ENCODE assay signal across 1 cellular context in the genomic region with DNA sequence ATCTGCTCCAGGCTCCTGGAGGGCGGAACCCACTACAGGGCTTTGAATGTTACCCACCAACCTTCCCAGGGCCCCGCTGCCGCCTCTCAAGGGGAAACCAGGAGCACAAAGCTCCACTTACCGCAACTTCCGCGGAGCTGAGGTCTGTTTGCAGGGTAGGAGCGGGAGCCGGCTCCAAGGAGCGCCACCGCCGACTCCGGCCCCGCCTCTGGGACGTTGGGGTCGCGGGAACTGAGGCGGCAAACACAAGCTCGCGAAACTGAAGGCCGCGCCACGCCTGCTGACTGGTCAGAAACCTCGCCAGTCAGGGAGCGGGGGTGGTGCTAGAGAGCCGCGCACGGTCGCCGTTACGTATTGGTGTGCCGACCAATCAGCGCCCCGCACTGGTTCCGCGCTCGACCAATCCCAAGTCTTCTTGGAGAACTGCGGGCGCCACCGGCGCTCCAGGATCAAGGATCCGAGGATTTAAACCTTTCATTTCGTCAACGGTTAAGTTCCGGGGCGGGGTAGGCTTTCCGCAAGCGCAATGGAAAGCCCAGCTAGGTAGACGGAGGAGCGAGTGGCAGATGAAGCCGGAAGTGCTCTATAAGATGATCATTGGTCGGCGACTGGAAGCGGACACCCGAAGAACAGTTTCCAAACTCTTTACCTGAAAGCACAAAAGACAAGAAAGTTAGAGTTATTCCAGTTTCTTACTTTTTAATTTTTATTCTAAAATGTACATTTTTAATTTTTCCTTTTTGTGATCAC.
TF ChIP-seq lines count a peak whose summit lies in the region.

A gene (minus strand): TSS at position 233 of the 750 bp plus-strand sequence. CDS start 3,828 bp downstream, outside the sequence.

TF ChIP-seq in HepG2, 621 proteins besides CTCF, POLR2A, EP300 and RAD21 (continued from another document and continues in another):
- TF ChIP-seq, protein P1, sequence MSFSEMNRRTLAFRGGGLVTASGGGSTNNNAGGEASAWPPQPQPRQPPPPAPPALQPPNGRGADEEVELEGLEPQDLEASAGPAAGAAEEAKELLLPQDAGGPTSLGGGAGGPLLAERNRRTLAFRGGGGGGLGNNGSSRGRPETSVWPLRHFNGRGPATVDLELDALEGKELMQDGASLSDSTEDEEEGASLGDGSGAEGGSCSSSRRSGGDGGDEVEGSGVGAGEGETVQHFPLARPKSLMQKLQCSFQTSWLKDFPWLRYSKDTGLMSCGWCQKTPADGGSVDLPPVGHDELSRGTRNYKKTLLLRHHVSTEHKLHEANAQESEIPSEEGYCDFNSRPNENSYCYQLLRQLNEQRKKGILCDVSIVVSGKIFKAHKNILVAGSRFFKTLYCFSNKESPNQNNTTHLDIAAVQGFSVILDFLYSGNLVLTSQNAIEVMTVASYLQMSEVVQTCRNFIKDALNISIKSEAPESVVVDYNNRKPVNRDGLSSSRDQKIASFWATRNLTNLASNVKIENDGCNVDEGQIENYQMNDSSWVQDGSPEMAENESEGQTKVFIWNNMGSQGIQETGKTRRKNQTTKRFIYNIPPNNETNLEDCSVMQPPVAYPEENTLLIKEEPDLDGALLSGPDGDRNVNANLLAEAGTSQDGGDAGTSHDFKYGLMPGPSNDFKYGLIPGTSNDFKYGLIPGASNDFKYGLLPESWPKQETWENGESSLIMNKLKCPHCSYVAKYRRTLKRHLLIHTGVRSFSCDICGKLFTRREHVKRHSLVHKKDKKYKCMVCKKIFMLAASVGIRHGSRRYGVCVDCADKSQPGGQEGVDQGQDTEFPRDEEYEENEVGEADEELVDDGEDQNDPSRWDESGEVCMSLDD (CRISPR knock-in tag; IDR thresholded peaks at IDR 0.05; ENCODE audit: borderline replicate concordance), result no peak
- TF ChIP-seq ZNF746 (CRISPR knock-in tag; IDR thresholded peaks at IDR 0.05) (no peak), ZNF782 (CRISPR knock-in tag; IDR thresholded peaks at IDR 0.05; ENCODE audit: borderline replicate concordance) (no peak), ASH2L (IDR thresholded peaks at IDR 0.05; ENCODE audit: insufficient read length, low read depth, low read length) (peak; percentile 86), ZNF724P (CRISPR knock-in tag; IDR thresholded peaks at IDR 0.05; ENCODE audit: borderline replicate concordance) (peak; percentile 88), SIX1 (CRISPR knock-in tag; IDR thresholded peaks at IDR 0.05; ENCODE audit: borderline replicate concordance) (no peak), HDAC6 (IDR thresholded peaks at IDR 0.05; ENCODE audit: low read depth, low read length) (no peak), ZNF263 (CRISPR knock-in tag; IDR thresholded peaks at IDR 0.05) (no peak), HHEX (CRISPR knock-in tag; IDR thresholded peaks at IDR 0.05) (no peak), TOE1 (CRISPR knock-in tag; IDR thresholded peaks at IDR 0.05) (no peak), ZNF619 (CRISPR knock-in tag; IDR thresholded peaks at IDR 0.05) (no peak), MEIS2 (CRISPR knock-in tag; IDR thresholded peaks at IDR 0.05) (no peak), KDM5B (CRISPR knock-in tag; IDR thresholded peaks at IDR 0.05; ENCODE audit: borderline replicate concordance) (peak; percentile 81), DNMT3B (CRISPR knock-in tag; conservative IDR thresholded peaks at IDR 0.05) (no peak), GFI1 (CRISPR knock-in tag; IDR thresholded peaks at IDR 0.05; ENCODE audit: borderline replicate concordance) (no peak), ETV6 (CRISPR knock-in tag; conservative IDR thresholded peaks at IDR 0.05) (no peak), ZNF761 (CRISPR knock-in tag; conservative IDR thresholded peaks at IDR 0.05) (no peak), FOXJ3 (CRISPR knock-in tag; IDR thresholded peaks at IDR 0.05; ENCODE audit: borderline replicate concordance) (0 out of 2 replicates have a peak, but pooled peaks have one; percentile 54), KLF16 (CRISPR knock-in tag; IDR thresholded peaks at IDR 0.05) (peak; percentile 34; a peak in 1 of 4 replicates), ZNF17 (CRISPR knock-in tag; IDR thresholded peaks at IDR 0.05) (no peak), PCBP2 (optimal IDR thresholded peaks at IDR 0.05; ENCODE audit: low read depth, low read length, poor library complexity, severe bottlenecking) (no peak), CENPX (CRISPR knock-in tag; IDR thresholded peaks at IDR 0.05) (no peak)
- TF ChIP-seq, protein P2, sequence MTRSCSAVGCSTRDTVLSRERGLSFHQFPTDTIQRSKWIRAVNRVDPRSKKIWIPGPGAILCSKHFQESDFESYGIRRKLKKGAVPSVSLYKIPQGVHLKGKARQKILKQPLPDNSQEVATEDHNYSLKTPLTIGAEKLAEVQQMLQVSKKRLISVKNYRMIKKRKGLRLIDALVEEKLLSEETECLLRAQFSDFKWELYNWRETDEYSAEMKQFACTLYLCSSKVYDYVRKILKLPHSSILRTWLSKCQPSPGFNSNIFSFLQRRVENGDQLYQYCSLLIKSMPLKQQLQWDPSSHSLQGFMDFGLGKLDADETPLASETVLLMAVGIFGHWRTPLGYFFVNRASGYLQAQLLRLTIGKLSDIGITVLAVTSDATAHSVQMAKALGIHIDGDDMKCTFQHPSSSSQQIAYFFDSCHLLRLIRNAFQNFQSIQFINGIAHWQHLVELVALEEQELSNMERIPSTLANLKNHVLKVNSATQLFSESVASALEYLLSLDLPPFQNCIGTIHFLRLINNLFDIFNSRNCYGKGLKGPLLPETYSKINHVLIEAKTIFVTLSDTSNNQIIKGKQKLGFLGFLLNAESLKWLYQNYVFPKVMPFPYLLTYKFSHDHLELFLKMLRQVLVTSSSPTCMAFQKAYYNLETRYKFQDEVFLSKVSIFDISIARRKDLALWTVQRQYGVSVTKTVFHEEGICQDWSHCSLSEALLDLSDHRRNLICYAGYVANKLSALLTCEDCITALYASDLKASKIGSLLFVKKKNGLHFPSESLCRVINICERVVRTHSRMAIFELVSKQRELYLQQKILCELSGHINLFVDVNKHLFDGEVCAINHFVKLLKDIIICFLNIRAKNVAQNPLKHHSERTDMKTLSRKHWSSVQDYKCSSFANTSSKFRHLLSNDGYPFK (CRISPR knock-in tag; IDR thresholded peaks at IDR 0.05; ENCODE audit: borderline replicate concordance), result peak; percentile 82; the same call in 1 of the 2 replicates
- TF ChIP-seq, protein P3, sequence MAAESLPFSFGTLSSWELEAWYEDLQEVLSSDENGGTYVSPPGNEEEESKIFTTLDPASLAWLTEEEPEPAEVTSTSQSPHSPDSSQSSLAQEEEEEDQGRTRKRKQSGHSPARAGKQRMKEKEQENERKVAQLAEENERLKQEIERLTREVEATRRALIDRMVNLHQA (CRISPR knock-in tag; IDR thresholded peaks at IDR 0.05), result no peak
- TF ChIP-seq, protein P4, sequence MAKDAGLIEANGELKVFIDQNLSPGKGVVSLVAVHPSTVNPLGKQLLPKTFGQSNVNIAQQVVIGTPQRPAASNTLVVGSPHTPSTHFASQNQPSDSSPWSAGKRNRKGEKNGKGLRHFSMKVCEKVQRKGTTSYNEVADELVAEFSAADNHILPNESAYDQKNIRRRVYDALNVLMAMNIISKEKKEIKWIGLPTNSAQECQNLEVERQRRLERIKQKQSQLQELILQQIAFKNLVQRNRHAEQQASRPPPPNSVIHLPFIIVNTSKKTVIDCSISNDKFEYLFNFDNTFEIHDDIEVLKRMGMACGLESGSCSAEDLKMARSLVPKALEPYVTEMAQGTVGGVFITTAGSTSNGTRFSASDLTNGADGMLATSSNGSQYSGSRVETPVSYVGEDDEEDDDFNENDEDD (CRISPR knock-in tag; IDR thresholded peaks at IDR 0.05; ENCODE audit: borderline replicate concordance), result peak; percentile 99
- TF ChIP-seq, protein P5, sequence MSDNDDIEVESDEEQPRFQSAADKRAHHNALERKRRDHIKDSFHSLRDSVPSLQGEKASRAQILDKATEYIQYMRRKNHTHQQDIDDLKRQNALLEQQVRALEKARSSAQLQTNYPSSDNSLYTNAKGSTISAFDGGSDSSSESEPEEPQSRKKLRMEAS (IDR thresholded peaks at IDR 0.05), result peak; percentile 55
- TF ChIP-seq, protein P6, sequence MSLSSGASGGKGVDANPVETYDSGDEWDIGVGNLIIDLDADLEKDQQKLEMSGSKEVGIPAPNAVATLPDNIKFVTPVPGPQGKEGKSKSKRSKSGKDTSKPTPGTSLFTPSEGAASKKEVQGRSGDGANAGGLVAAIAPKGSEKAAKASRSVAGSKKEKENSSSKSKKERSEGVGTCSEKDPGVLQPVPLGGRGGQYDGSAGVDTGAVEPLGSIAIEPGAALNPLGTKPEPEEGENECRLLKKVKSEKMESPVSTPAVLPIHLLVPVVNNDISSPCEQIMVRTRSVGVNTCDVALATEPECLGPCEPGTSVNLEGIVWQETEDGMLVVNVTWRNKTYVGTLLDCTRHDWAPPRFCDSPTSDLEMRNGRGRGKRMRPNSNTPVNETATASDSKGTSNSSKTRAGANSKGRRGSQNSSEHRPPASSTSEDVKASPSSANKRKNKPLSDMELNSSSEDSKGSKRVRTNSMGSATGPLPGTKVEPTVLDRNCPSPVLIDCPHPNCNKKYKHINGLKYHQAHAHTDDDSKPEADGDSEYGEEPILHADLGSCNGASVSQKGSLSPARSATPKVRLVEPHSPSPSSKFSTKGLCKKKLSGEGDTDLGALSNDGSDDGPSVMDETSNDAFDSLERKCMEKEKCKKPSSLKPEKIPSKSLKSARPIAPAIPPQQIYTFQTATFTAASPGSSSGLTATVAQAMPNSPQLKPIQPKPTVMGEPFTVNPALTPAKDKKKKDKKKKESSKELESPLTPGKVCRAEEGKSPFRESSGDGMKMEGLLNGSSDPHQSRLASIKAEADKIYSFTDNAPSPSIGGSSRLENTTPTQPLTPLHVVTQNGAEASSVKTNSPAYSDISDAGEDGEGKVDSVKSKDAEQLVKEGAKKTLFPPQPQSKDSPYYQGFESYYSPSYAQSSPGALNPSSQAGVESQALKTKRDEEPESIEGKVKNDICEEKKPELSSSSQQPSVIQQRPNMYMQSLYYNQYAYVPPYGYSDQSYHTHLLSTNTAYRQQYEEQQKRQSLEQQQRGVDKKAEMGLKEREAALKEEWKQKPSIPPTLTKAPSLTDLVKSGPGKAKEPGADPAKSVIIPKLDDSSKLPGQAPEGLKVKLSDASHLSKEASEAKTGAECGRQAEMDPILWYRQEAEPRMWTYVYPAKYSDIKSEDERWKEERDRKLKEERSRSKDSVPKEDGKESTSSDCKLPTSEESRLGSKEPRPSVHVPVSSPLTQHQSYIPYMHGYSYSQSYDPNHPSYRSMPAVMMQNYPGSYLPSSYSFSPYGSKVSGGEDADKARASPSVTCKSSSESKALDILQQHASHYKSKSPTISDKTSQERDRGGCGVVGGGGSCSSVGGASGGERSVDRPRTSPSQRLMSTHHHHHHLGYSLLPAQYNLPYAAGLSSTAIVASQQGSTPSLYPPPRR (CRISPR knock-in tag; IDR thresholded peaks at IDR 0.05; ENCODE audit: borderline replicate concordance), result no peak
- TF ChIP-seq, protein P7, sequence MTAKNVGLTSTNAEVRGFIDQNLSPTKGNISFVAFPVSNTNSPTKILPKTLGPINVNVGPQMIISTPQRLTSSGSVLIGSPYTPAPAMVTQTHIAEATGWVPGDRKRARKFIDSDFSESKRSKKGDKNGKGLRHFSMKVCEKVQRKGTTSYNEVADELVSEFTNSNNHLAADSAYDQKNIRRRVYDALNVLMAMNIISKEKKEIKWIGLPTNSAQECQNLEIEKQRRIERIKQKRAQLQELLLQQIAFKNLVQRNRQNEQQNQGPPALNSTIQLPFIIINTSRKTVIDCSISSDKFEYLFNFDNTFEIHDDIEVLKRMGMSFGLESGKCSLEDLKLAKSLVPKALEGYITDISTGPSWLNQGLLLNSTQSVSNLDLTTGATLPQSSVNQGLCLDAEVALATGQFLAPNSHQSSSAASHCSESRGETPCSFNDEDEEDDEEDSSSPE (CRISPR knock-in tag; IDR thresholded peaks at IDR 0.05), result peak; percentile 99
- TF ChIP-seq, protein P8, sequence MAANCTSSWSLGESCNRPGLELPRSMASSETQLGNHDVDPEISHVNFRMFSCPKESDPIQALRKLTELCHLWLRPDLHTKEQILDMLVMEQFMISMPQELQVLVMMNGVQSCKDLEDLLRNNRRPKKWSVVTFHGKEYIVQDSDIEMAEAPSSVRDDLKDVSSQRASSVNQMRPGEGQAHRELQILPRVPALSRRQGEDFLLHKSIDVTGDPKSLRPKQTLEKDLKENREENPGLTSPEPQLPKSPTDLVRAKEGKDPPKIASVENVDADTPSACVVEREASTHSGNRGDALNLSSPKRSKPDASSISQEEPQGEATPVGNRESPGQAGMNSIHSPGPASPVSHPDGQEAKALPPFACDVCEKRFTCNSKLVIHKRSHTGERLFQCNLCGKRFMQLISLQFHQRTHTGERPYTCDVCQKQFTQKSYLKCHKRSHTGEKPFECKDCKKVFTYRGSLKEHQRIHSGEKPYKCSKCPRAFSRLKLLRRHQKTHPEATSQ (CRISPR knock-in tag; IDR thresholded peaks at IDR 0.05; ENCODE audit: borderline replicate concordance), result 0 out of 2 replicates have a peak, but pooled peaks have one; percentile 83
- TF ChIP-seq, protein P9, sequence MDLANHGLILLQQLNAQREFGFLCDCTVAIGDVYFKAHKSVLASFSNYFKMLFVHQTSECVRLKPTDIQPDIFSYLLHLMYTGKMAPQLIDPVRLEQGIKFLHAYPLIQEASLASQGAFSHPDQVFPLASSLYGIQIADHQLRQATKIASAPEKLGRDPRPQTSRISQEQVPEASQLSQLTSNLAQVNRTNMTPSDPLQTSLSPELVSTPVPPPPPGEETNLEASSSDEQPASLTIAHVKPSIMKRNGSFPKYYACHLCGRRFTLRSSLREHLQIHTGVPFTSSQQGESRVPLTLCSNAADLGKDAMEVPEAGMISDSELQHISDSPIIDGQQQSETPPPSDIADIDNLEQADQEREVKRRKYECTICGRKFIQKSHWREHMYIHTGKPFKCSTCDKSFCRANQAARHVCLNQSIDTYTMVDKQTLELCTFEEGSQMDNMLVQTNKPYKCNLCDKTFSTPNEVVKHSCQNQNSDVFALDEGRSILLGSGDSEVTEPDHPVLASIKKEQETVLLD (CRISPR knock-in tag; IDR thresholded peaks at IDR 0.05; ENCODE audit: low read depth), result peak; percentile 77
- TF ChIP-seq, protein P10, sequence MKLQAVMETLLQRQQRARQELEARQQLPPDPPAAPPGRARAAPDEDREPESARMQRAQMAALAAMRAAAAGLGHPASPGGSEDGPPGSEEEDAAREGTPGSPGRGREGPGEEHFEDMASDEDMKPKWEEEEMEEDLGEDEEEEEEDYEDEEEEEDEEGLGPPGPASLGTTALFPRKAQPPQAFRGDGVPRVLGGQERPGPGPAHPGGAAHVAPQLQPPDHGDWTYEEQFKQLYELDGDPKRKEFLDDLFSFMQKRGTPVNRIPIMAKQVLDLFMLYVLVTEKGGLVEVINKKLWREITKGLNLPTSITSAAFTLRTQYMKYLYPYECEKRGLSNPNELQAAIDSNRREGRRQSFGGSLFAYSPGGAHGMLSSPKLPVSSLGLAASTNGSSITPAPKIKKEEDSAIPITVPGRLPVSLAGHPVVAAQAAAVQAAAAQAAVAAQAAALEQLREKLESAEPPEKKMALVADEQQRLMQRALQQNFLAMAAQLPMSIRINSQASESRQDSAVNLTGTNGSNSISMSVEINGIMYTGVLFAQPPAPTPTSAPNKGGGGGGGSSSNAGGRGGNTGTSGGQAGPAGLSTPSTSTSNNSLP (IDR thresholded peaks at IDR 0.05; ENCODE audit: low read depth, low read length), result no peak
- TF ChIP-seq, protein P11, sequence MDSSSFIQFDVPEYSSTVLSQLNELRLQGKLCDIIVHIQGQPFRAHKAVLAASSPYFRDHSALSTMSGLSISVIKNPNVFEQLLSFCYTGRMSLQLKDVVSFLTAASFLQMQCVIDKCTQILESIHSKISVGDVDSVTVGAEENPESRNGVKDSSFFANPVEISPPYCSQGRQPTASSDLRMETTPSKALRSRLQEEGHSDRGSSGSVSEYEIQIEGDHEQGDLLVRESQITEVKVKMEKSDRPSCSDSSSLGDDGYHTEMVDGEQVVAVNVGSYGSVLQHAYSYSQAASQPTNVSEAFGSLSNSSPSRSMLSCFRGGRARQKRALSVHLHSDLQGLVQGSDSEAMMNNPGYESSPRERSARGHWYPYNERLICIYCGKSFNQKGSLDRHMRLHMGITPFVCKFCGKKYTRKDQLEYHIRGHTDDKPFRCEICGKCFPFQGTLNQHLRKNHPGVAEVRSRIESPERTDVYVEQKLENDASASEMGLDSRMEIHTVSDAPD (CRISPR knock-in tag; IDR thresholded peaks at IDR 0.05), result no peak
